In the genomic region with DNA sequence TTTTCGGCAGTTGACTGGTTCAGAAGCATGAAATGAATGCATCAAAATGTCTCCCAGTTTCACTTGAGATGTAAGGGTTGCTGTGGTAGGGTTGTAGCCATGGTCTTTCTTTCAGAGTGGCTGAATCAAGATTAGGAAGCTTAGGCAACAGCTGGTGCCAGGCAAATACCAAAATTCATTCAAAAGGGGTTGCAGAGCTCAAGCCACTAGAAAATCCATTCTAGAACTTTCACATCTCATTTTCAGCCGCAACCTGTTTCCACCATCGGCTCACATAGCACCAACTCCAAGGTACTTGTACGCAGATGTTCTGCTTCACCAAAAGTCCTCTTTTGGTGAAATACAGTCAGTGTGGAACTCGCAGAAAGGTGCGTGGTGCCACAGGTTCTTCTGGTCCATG, we compare ENCODE assay signal across 9 cellular contexts. TPM values are rescaled to one million over a fixed set of nuclear protein-coding genes. Genes with fewer than 3 reads are reported as not detected.
"Had no signal": no experiment of that assay in that cellular context is flagged by ENCODE, and none has a peak within 500 bp of the region (broad histone marks: within the 10 kb centered on the region; RNA-seq: fewer than 3 reads in every experiment).

No MANE protein-coding gene starts in this region.

- H3K27ac ChIP-seq: GM23248 had no signal

- H3K4me1 ChIP-seq: HAP-1 had no signal

- H3K4me3 Mint-ChIP-seq: HFFc6 had no signal

- DNase-seq: GM23248, GOT3, H7, HFFc6, IMR-90 had no signal

- H2AFZ ChIP-seq: GM23248 had no signal

- H3K27ac Mint-ChIP-seq: HFFc6 had no signal

- H3K9me3 ChIP-seq: HAP-1 had no signal

- ATAC-seq: HCT116, K562 had no signal

- H3K4me3 ChIP-seq: GM23248, HAP-1, K562 had no signal

- H3K9ac ChIP-seq: GM23248 had no signal

RNA-seq across cellular contexts. Expression of a gene that starts 40.5 kb away (rescaled TPM):
- total RNA-seq: GM23248, HT-29, K562 had no signal
